Comparison of ENCODE assay signal across 10 cellular contexts in genomic region chr14:22039938-22040780, GRCh38.
DNase-seq lines count a peak whose midpoint lies in the region; ATAC-seq, FAIRE-seq and TF ChIP-seq lines count a peak whose summit lies in the region.
"Had no signal": no experiment of that assay in that cellular context is flagged by ENCODE, and none has a peak within 500 bp of the region (broad histone marks: within the 10 kb centered on the region; RNA-seq: fewer than 3 reads in every experiment).

No MANE protein-coding gene starts in this region.

- SMC1A ChIA-PET in GM12878 (lab: Charles Lee; ENCODE audit: uncharacterized antibody, unreplicated experiment): interaction anchor here (0.9 to 1.7 kb wide), 3 partner anchors 14 to 37 kb away, joined by 3 to 4 read pairs (median 4); no protein-coding TSS in a partner anchor

- H3K9ac ChIP-seq in PC-3 (ENCODE audit: low read length) (no peak overlapping the region), GM12878 (ENCODE audit: control insufficient read depth, insufficient read depth, low read length) (no peak overlapping the region)
- H3K9ac ChIP-seq: BLaER1 had no signal

- H3K9me3 ChIP-seq in PC-3 (ENCODE audit: low read length) (no peaks in the 10 kb centered on the region), GM12878 (replicated peaks; ENCODE audit: control insufficient read depth, insufficient read depth, low read length) (no peaks in the 10 kb centered on the region)
- H3K9me3 ChIP-seq: BLaER1 had no signal

- peak; percentile 64 for ATAC-seq in PC-3
- ATAC-seq in GM12878: peak; percentile 79
- peak; percentile 45 to 65 for ATAC-seq in naive B cell (ENCODE audit: low read depth in 2 of 2)
- ATAC-seq in GM19395 (IDR thresholded peaks at IDR 0.05; ENCODE audit: unreplicated experiment): no peak

- peaks cover 0 to 4% (median 0%) of the 10 kb centered on the region in 3 donors for H3K4me1 Mint-ChIP-seq in naive B cell

- TF ChIP-seq POLR2A in GM12878 (IDR thresholded peaks at IDR 0.05; ENCODE audit: low read depth, low read length): no peak

- H3K36me3 ChIP-seq in PC-3 (ENCODE audit: low read depth, low read length): no peaks in the 10 kb centered on the region
- H3K36me3 ChIP-seq in GM12878 (ENCODE audit: control insufficient read depth in 2 of 2, insufficient read depth in 2 of 2, low read length in 1 of 2): no peaks in the 10 kb centered on the region
- H3K36me3 ChIP-seq: BLaER1 had no signal

- no peaks in the 10 kb centered on the region for H3K9me2 ChIP-seq in PC-3 (replicated peaks; ENCODE audit: low read length)

- H3K4me1 ChIP-seq in PC-3 (ENCODE audit: insufficient read depth, low read length) (no peaks in the 10 kb centered on the region), GM12878 (ENCODE audit: control insufficient read depth, insufficient read depth, low read length) (no peaks in the 10 kb centered on the region)
- H3K4me1 ChIP-seq: BLaER1 had no signal

- CTCF ChIA-PET in PC-3 (lab: Charles Lee): no interaction called here
- CTCF ChIA-PET in GM12878 (lab: Yijun Ruan, JAX): interaction anchor here (0.7 to 1.6 kb wide), 8 partner anchors 10 to 62 kb away, joined by 3 to 6 read pairs (median 4); no protein-coding TSS in a partner anchor

- no peak for TF ChIP-seq RAD21 in GM12878 (IDR thresholded peaks at IDR 0.05; ENCODE audit: insufficient read depth, low read depth, low read length)

- H3K9me3 Mint-ChIP-seq in naive B cell: no peaks in the 10 kb centered on the region

- H3K27ac ChIP-seq in PC-3 (ENCODE audit: low read length) (no peak overlapping the region), GM12878 (ENCODE audit: control insufficient read depth, insufficient read depth) (no peak overlapping the region)
- H3K27ac ChIP-seq: BLaER1 had no signal

- no peak overlapping the region for H3K4me3 Mint-ChIP-seq in naive B cell

- peak; percentile 74 for TF ChIP-seq CTCF in PC-3 (conservative IDR thresholded peaks at IDR 0.05; ENCODE audit: low read depth, low read length)
- peak; percentile 38 to 59 (median 48) for TF ChIP-seq CTCF in GM12878 (IDR thresholded peaks at IDR 0.05 in 2 of 3, conservative IDR thresholded peaks at IDR 0.05 in 1 of 3; ENCODE audit: control insufficient read depth in 2 of 3, extremely low read depth in 1 of 3, insufficient read depth in 1 of 3, low read depth in 3 of 3, low read length in 3 of 3)

- H3K4me3 ChIP-seq in PC-3 (ENCODE audit: low read length) (no peak overlapping the region), GM12878 (no peak overlapping the region)
- H3K4me3 ChIP-seq: BLaER1, skin epidermis had no signal

- H3K27me3 Mint-ChIP-seq in naive B cell: peaks cover 44 to 78% (median 53%) of the 10 kb centered on the region in 3 donors

- no peaks in the 10 kb centered on the region for H3K36me3 Mint-ChIP-seq in naive B cell

- H4K20me1 ChIP-seq in PC-3 (ENCODE audit: low read length): no peaks in the 10 kb centered on the region
- no peaks in the 10 kb centered on the region for H4K20me1 ChIP-seq in GM12878 (ENCODE audit: control insufficient read depth, insufficient read depth)

- TF ChIP-seq EP300 in GM12878 (IDR thresholded peaks at IDR 0.05; ENCODE audit: borderline replicate concordance in 1 of 2, control insufficient read depth in 1 of 2, low read depth in 2 of 2, low read length in 2 of 2): no peak

- no peak overlapping the region for H3K4me2 ChIP-seq in PC-3 (ENCODE audit: low read length)
- H3K4me2 ChIP-seq in GM12878 (ENCODE audit: control insufficient read depth, insufficient read depth): no peak overlapping the region
- H3K4me2 ChIP-seq: BLaER1 had no signal

- no peak overlapping the region for H3K27ac Mint-ChIP-seq in naive B cell

- RAD21 ChIA-PET in GM12878 (lab: Charles Lee; ENCODE audit: unreplicated experiment): interaction anchor here (1.6 kb wide), 1 partner anchor 44 kb away, joined by 5 read pairs; no protein-coding TSS in a partner anchor

- H3F3A ChIP-seq in PC-3 (ENCODE audit: low read length, unreplicated experiment): no peaks in the 10 kb centered on the region

- no peak for FAIRE-seq in GM12878 (lab: Jason Lieb, UNC)

- H2AFZ ChIP-seq in PC-3 (ENCODE audit: low read length): no peak overlapping the region
- no peak overlapping the region for H2AFZ ChIP-seq in GM12878 (ENCODE audit: control insufficient read depth, low read depth, low read length)

- POLR2A ChIA-PET in PC-3 (lab: Charles Lee; ENCODE audit: unreplicated experiment): no interaction called here
- POLR2A ChIA-PET in GM12878 (lab: Charles Lee): no interaction called here

- intact Hi-C loops in PC-3 (cut with micrococcal nuclease): no loop called here
- intact Hi-C loops in GM12878 (cut with micrococcal nuclease; ENCODE audit: unreplicated experiment): no loop called here

- peaks cover 18% of the 10 kb centered on the region for H3K27me3 ChIP-seq in PC-3 (ENCODE audit: low read length)
- no peaks in the 10 kb centered on the region; a peak in 1 of 4 replicates for H3K27me3 ChIP-seq in GM12878 (replicated peaks in 1 of 2; ENCODE audit: control insufficient read depth in 2 of 2, insufficient read depth in 2 of 2, low read length in 1 of 2)

- BruUV-seq in PC-3 (replicated peaks; lab: Mats Ljungman, UMichigan) (no TSS peak), GM12878 (replicated peaks; lab: Mats Ljungman, UMichigan) (no TSS peak)

- peak; percentile 37 for DNase-seq in NCI-H2171 treated with DMSO at 0.1 percent for 48 hours (lab: John Stamatoyannopoulos, UW)
- DNase-seq in NCI-H2171 (lab: John Stamatoyannopoulos, UW): no peak
- DNase-seq in PC-3: peak; percentile 53
- DNase-seq in GM12878 (ENCODE audit: low read depth, low spot score): no peak
- peak; percentile 12 for DNase-seq in naive B cell
- DNase-seq in C1 segment of cervical spinal cord (lab: John Stamatoyannopoulos, UW): no peak
- no peak for DNase-seq in AG20443 (ENCODE audit: low spot score)

- WGBS in GM12878 (ENCODE audit: insufficient coverage, insufficient replicate concordance, low lambda C conversion rate, missing lambda C conversion rate): 12% methylated on average over 6 of the region's 6 CpGs

- no peaks in the 10 kb centered on the region for H3K79me2 ChIP-seq in PC-3 (ENCODE audit: low read length)
- no peaks in the 10 kb centered on the region for H3K79me2 ChIP-seq in GM12878 (ENCODE audit: control insufficient read depth, insufficient read depth, low read length)

- in situ Hi-C loops in GM12878 (cut with MboI): no loop called here

TF ChIP-seq in GM12878, 131 proteins besides CTCF, POLR2A, EP300 and RAD21:
- TF ChIP-seq USF2 (IDR thresholded peaks at IDR 0.05; ENCODE audit: borderline replicate concordance, low read depth, low read length) (no peak), CEBPZ (IDR thresholded peaks at IDR 0.05; ENCODE audit: low read depth, low read length) (no peak), ZBED1 (IDR thresholded peaks at IDR 0.05; ENCODE audit: borderline replicate concordance) (no peak), BCL3 (IDR thresholded peaks at IDR 0.05; ENCODE audit: borderline replicate concordance, insufficient read depth, low read depth, low read length, poor library complexity, severe bottlenecking) (no peak), CHD4 (IDR thresholded peaks at IDR 0.05) (no peak), SMAD5 (IDR thresholded peaks at IDR 0.05; ENCODE audit: low read depth) (no peak), YY1 (IDR thresholded peaks at IDR 0.05; ENCODE audit: low read depth, low read length) (no peak), SPI1 (IDR thresholded peaks at IDR 0.05; ENCODE audit: borderline replicate concordance, insufficient read depth, low read depth, low read length) (no peak)

Comparison
In these comparisons a context has a peak if more than half of its experiments do, and no peak if none do; other contexts are left out.
1. DNase-seq: peak in NCI-H2171 treated with DMSO at 0.1 percent for 48 hours (single experiment), PC-3 (single experiment) and naive B cell (single experiment); none in NCI-H2171 (single experiment), GM12878 (single experiment), C1 segment of cervical spinal cord (0 of 14) and AG20443 (single experiment).